Comparison of ENCODE assay signal across 8 cellular contexts in genomic region chr15:40569139-40569953, GRCh38. TPM values are rescaled to one million over a fixed set of nuclear protein-coding genes. Genes with fewer than 3 reads are reported as not detected.
DNase-seq lines count a peak whose midpoint lies in the region; ATAC-seq, FAIRE-seq and TF ChIP-seq lines count a peak whose summit lies in the region.

RPUSD2 (plus strand) TSS chr15:40569299; CDS start chr15:40569338, 39 bp downstream.

- DNase-seq in activated CD8-positive, alpha-beta memory T cell treated with anti-CD3 and anti-CD28 coated beads, Interleukin-2, amount 50 U/mL, for 1 hour (ENCODE audit: extremely low read depth), result peak; percentile 71
- peak; percentile 81 to 95 for DNase-seq in mesothelial cell of epicardium (ENCODE audit: low spot score in 2 of 2, unreplicated experiment in 2 of 2)
- peak; percentile 83 for DNase-seq in stimulated activated CD8-positive, alpha-beta memory T cell treated with anti-CD3 and anti-CD28 coated beads, Interleukin-15, amount 100 ng/mL, for 24 hours (ENCODE audit: low read depth)

- peak; percentile 41 for FAIRE-seq in endometrium (lab: Jason Lieb, UNC)

- H3K27me3 Mint-ChIP-seq in mesothelial cell of epicardium (ENCODE audit: low read depth), result no peaks in the 10 kb centered on the region

- TF ChIP-seq CTCF in C4-2B (conservative IDR thresholded peaks at IDR 0.05) (no peak), OCI-LY1 (IDR thresholded peaks at IDR 0.05; ENCODE audit: low read length) (no peak), mesothelial cell of epicardium (IDR thresholded peaks at IDR 0.05; ENCODE audit: unreplicated experiment) (no peak)

- no peaks in the 10 kb centered on the region for H4K20me1 ChIP-seq in OCI-LY1 (ENCODE audit: insufficient read depth, low read length)

- peaks cover 24% of the 10 kb centered on the region for H3K4me1 Mint-ChIP-seq in mesothelial cell of epicardium

- H3K27me3 ChIP-seq in HUES64 (ENCODE audit: insufficient read depth, low read length) (no peaks in the 10 kb centered on the region), OCI-LY1 (ENCODE audit: insufficient read depth, low read length) (no peaks in the 10 kb centered on the region)

- H3K4me3 Mint-ChIP-seq in mesothelial cell of epicardium, result peak within 1 kb of the TSS; percentile 97

- ATAC-seq in GM19463 (IDR thresholded peaks at IDR 0.05; ENCODE audit: unreplicated experiment), result peak; percentile 50

- H3F3A ChIP-seq in OCI-LY1 (ENCODE audit: insufficient read depth, low read length), result no peaks in the 10 kb centered on the region

- H3K9ac ChIP-seq in HUES64 (ENCODE audit: low read depth, low read length) (peak within 1 kb of the TSS; percentile 88), OCI-LY1 (ENCODE audit: low read length) (peak within 1 kb of the TSS; percentile 78)

- peak within 1 kb of the TSS; percentile 96 for H3K27ac Mint-ChIP-seq in mesothelial cell of epicardium

- H3K27ac ChIP-seq in C4-2B (peak within 1 kb of the TSS; percentile 72), HUES64 (ENCODE audit: low read depth, low read length) (peak within 1 kb of the TSS; percentile 73; the same call in 1 of the 2 replicates), OCI-LY1 (ENCODE audit: low read depth, low read length, poor library complexity, severe bottlenecking) (peak within 1 kb of the TSS; percentile 8)

- H3K4me1 ChIP-seq in HUES64 (ENCODE audit: insufficient read depth, low read length) (peaks cover 13% of the 10 kb centered on the region), OCI-LY1 (ENCODE audit: insufficient read depth, low read length, severe bottlenecking) (peaks cover 39% of the 10 kb centered on the region)

- H3K36me3 Mint-ChIP-seq in mesothelial cell of epicardium, result peaks cover 15% of the 10 kb centered on the region

- peaks cover 28% of the 10 kb centered on the region for H3K36me3 ChIP-seq in HUES64 (ENCODE audit: insufficient read depth, low read length)
- H3K36me3 ChIP-seq in OCI-LY1 (ENCODE audit: insufficient read depth, low read length), result peaks cover 26% of the 10 kb centered on the region

- peak within 1 kb of the TSS; percentile 95 for H3K4me3 ChIP-seq in HUES64 (ENCODE audit: low read length)
- peak within 1 kb of the TSS; percentile 87 for H3K4me3 ChIP-seq in OCI-LY1 (ENCODE audit: low read depth, low read length, poor library complexity, severe bottlenecking)

- H3K9me2 ChIP-seq in OCI-LY1 (ENCODE audit: low read depth, low read length), result no peaks in the 10 kb centered on the region

- no peaks in the 10 kb centered on the region for H3K9me3 Mint-ChIP-seq in mesothelial cell of epicardium

- H3K79me2 ChIP-seq in OCI-LY1 (ENCODE audit: insufficient read depth, low read length), result peaks cover 11% of the 10 kb centered on the region

- peak within 1 kb of the TSS; percentile 77; the same call in 1 of the 2 replicates for H2AFZ ChIP-seq in OCI-LY1 (ENCODE audit: low read length)

- H3K4me2 ChIP-seq in OCI-LY1 (ENCODE audit: low read length), result peak within 1 kb of the TSS; percentile 78

- H3K9me3 ChIP-seq in HUES64 (ENCODE audit: insufficient read depth, low read depth, low read length), result no peaks in the 10 kb centered on the region
- no peaks in the 10 kb centered on the region for H3K9me3 ChIP-seq in OCI-LY1 (ENCODE audit: low read length)

- under 1% methylated on average over 61 of the region's 61 CpGs for WGBS in HUES64

RNA-seq across cellular contexts. Expression of gene RPUSD2, which starts in this region (rescaled TPM):
- polyA plus RNA-seq in HUES64 (2013, experiment 1 of 2), result 14.3 TPM
- 14.8 TPM for polyA plus RNA-seq in HUES64 (2013, experiment 2 of 2)
- 11.9 to 14.5 TPM (median 13.0 TPM) in 3 replicates for total RNA-seq in mesothelial cell of epicardium

Comparison
In these comparisons a context has a peak if more than half of its experiments do, and no peak if none do; other contexts are left out.
1. Peak in every context shown above with its lines: DNase-seq, ATAC-seq, H3K4me3 ChIP-seq and H3K27ac ChIP-seq.
2. H3K27ac ChIP-seq: peak in every context shown above with its lines; median percentile 73 in HUES64; 72 in C4-2B; 8 in OCI-LY1.